In the genomic region with DNA sequence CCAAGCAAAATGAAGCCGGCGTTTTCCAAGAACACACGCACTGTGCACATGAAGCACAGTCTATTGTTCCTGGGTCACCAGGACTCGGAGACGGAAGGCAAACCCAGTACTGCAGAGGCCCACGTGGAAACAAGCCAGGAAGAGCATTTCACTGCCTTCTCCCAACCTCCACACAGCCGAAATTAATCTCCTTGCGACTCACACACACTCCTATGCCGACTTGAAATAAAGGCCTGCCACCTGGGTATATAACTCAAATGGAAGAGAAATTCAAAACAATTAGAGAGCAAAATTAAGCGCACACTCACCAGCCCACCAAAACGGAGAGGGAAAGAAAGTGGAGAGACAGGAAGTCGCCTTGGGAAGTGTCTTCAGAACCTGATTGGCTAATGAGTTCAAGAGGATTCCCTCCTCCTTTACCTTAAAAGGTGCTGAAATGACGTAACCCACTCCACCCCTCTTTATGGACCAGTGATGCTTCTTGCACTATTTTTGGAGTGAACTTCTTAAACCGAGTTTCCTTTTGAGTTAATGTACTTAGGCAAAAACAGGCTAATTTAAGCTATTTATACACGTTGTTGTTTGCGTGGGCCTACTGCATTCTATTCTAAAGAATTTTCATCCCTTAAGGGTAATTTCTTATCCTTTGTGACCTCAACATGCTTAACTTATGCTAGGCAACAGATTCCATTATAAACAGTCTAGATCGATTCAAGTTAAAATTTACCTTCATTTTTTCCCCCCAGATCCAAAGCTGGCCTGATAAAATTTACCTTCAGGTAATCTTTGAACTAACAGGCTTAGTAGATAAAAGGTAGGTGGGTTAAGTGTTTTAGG, we compare ENCODE assay signal across 8 cellular contexts. TPM values are rescaled to one million over a fixed set of nuclear protein-coding genes. Genes with fewer than 3 reads are reported as not detected.
DNase-seq lines count a peak whose midpoint lies in the region; ATAC-seq, FAIRE-seq and TF ChIP-seq lines count a peak whose summit lies in the region.

A gene with protein sequence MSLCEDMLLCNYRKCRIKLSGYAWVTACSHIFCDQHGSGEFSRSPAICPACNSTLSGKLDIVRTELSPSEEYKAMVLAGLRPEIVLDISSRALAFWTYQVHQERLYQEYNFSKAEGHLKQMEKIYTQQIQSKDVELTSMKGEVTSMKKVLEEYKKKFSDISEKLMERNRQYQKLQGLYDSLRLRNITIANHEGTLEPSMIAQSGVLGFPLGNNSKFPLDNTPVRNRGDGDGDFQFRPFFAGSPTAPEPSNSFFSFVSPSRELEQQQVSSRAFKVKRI (minus strand): TSS at position 334 of the 837 bp plus-strand sequence. CDS start 16,756 bp downstream, outside the sequence.

- ATAC-seq in GM18502 (IDR thresholded peaks at IDR 0.05; ENCODE audit: poor library complexity, unreplicated experiment) (peak; percentile 99), HG02938 (IDR thresholded peaks at IDR 0.05; ENCODE audit: unreplicated experiment) (peak; percentile 92), body of pancreas (peak; percentile 99)

- peaks cover 3% of the 10 kb centered on the region for H3K36me3 Mint-ChIP-seq in T-helper 1 cell treated with Interleukin-12 subunit alpha and Interleukin-12 subunit beta and Interleukin-4 antibody, amounts not matched to agents 30 μg/mL and 1 μg/mL, for 36 hours (ENCODE audit: low read depth)

- DNase-seq in NCI-H146 treated with DMSO at 0.1 percent for 48 hours (lab: John Stamatoyannopoulos, UW; ENCODE audit: unreplicated experiment) = peak; percentile 84
- DNase-seq in body of pancreas = peak; percentile 52 to 85 (median 64)
- DNase-seq in hippocampal formation (lab: John Stamatoyannopoulos, UW) = peak; percentile 37 to 87
- DNase-seq in putamen (ENCODE audit: low spot score) = peak; percentile 88

- H3K9me3 Mint-ChIP-seq in T-helper 1 cell treated with Interleukin-12 subunit alpha and Interleukin-12 subunit beta and Interleukin-4 antibody, amounts not matched to agents 30 μg/mL and 1 μg/mL, for 36 hours = no peaks in the 10 kb centered on the region

- H3K4me1 Mint-ChIP-seq in T-helper 1 cell treated with Interleukin-12 subunit alpha and Interleukin-12 subunit beta and Interleukin-4 antibody, amounts not matched to agents 30 μg/mL and 1 μg/mL, for 36 hours (ENCODE audit: low read depth) = peaks cover 34% of the 10 kb centered on the region

- peak; percentile 98 for FAIRE-seq in A204.1 (lab: Jason Lieb, UNC)

- H3K27ac Mint-ChIP-seq in T-helper 1 cell treated with Interleukin-12 subunit alpha and Interleukin-12 subunit beta and Interleukin-4 antibody, amounts not matched to agents 30 μg/mL and 1 μg/mL, for 36 hours = peak within 1 kb of the TSS; percentile 93

- intact Hi-C loops in body of pancreas (cut with DNase I) = no loop called here

- no peaks in the 10 kb centered on the region for H3K36me3 ChIP-seq in body of pancreas (replicated peaks in 1 of 2; ENCODE audit: insufficient read depth in 1 of 2, low read depth in 2 of 2)

- no peaks in the 10 kb centered on the region for H3K9me3 ChIP-seq in body of pancreas

- peak within 1 kb of the TSS; percentile 98 for H3K4me3 Mint-ChIP-seq in T-helper 1 cell treated with Interleukin-12 subunit alpha and Interleukin-12 subunit beta and Interleukin-4 antibody, amounts not matched to agents 30 μg/mL and 1 μg/mL, for 36 hours

- H3K27me3 ChIP-seq in body of pancreas = no peaks in the 10 kb centered on the region

- 1 to 2% methylated on average over 17 of the region's 17 CpGs for whole genome bisulfite sequencing in body of pancreas, 2 donors

- H3K27ac ChIP-seq in body of pancreas = peak within 1 kb of the TSS; percentile 85 to 95 (median 88)

- TF ChIP-seq POLR2A in body of pancreas (IDR thresholded peaks at IDR 0.05) = peak in 2 of 3 donors; percentile 77 to 79

- H3K27me3 Mint-ChIP-seq in T-helper 1 cell treated with Interleukin-12 subunit alpha and Interleukin-12 subunit beta and Interleukin-4 antibody, amounts not matched to agents 30 μg/mL and 1 μg/mL, for 36 hours (ENCODE audit: low read depth) = no peaks in the 10 kb centered on the region

- peak within 1 kb of the TSS; percentile 14 to 38 for H3K4me3 ChIP-seq in body of pancreas

- H3K4me1 ChIP-seq in body of pancreas = peaks cover 21% of the 10 kb centered on the region

- TF ChIP-seq CTCF in body of pancreas (IDR thresholded peaks at IDR 0.05) = peak in 1 of 7 experiments; percentile 6

RNA-seq across cellular contexts. Expression of the gene that starts here (rescaled TPM):
- total RNA-seq in body of pancreas = 10 to 100 TPM; 17.1 to 66.9 TPM

Comparison
In these comparisons a context has a peak if more than half of its experiments do, and no peak if none do; other contexts are left out.
1. Peak in every context shown above with its lines: DNase-seq, ATAC-seq, H3K4me3 ChIP-seq and H3K27ac ChIP-seq.